Comparison of ENCODE assay signal across 8 cellular contexts in the genomic region with DNA sequence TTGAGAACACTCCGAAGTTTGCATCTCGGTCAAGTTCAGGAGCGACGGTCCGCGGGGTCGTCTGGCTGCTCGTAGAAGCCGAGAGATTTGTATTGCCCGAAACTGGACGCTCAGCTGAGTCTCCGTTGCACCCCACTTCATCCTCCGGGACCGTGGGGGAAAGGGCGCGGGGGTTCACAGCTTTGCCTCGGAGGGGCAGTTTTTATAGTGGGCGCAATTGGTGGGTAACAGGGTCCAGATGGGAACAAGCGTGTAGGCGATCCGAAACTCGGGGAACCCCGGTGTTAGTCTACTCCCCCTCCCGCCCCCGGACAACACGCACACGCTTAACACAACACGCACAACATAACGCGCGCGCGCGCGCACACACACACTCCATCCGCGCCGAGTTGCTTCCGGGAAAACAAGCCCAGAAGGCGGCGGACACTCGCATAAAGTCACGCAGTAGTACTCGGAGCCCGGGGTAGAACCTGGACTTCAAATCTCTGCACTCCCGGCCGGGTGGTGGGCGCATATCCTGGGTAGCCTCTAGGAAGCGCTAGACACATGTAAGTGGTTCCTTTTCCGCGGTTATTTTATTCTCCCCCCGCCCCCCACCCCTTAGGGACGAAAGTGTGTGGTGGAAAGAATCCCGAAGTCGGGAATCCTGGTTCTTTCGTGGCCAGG. TPM values are rescaled to one million over a fixed set of nuclear protein-coding genes. Genes with fewer than 3 reads are reported as not detected.
DNase-seq lines count a peak whose midpoint lies in the region; ATAC-seq and TF ChIP-seq lines count a peak whose summit lies in the region.

No MANE protein-coding gene starts in this region.

- peaks cover 44% of the 10 kb centered on the region for H3K27me3 Mint-ChIP-seq in neural crest cell (ENCODE audit: low read depth)
- H3K27me3 Mint-ChIP-seq in stimulated activated naive CD8-positive, alpha-beta T cell treated with anti-CD3 and anti-CD28 coated beads, Interleukin-15, Interleukin-2, amounts not matched to agents 100 ng/mL and 50 ng/mL, for 24 hours, result peaks cover 4% of the 10 kb centered on the region

- H3K9me3 Mint-ChIP-seq in neural crest cell, result no peaks in the 10 kb centered on the region
- H3K9me3 Mint-ChIP-seq in stimulated activated naive CD8-positive, alpha-beta T cell treated with anti-CD3 and anti-CD28 coated beads, Interleukin-15, Interleukin-2, amounts not matched to agents 100 ng/mL and 50 ng/mL, for 24 hours, result peaks cover 15% of the 10 kb centered on the region

- peak; percentile 75 for TF ChIP-seq CTCF in foreskin fibroblast (IDR thresholded peaks at IDR 0.05; ENCODE audit: low read depth, low read length)
- TF ChIP-seq CTCF in neural crest cell (conservative IDR thresholded peaks at IDR 0.05), result peak; percentile 68

- peak overlapping the region; percentile 95 for H3K4me3 Mint-ChIP-seq in neural crest cell
- H3K4me3 Mint-ChIP-seq in stimulated activated naive CD8-positive, alpha-beta T cell treated with anti-CD3 and anti-CD28 coated beads, Interleukin-15, Interleukin-2, amounts not matched to agents 100 ng/mL and 50 ng/mL, for 24 hours, result peak overlapping the region; percentile 88

- peak; percentile 53 to 60 for DNase-seq in Kasumi-1 (lab: John Stamatoyannopoulos, UW)
- DNase-seq in activated gamma-delta T cell treated with anti-CD3 and anti-CD28 coated beads, Interleukin-2, amount 50 U/mL, for 16 hours (ENCODE audit: low read depth), result peak; percentile 77
- peak; percentile 95 to 97 for DNase-seq in foreskin fibroblast
- DNase-seq in neural crest cell (ENCODE audit: low read depth, low spot score), result peak; percentile 47

- peaks cover 29% of the 10 kb centered on the region for H3K4me1 Mint-ChIP-seq in neural crest cell
- H3K4me1 Mint-ChIP-seq in stimulated activated naive CD8-positive, alpha-beta T cell treated with anti-CD3 and anti-CD28 coated beads, Interleukin-15, Interleukin-2, amounts not matched to agents 100 ng/mL and 50 ng/mL, for 24 hours (ENCODE audit: low read depth), result peaks cover 26% of the 10 kb centered on the region

- peak overlapping the region; percentile 98 for H3K27ac Mint-ChIP-seq in neural crest cell (ENCODE audit: unreplicated experiment)
- peak overlapping the region; percentile 89 for H3K27ac Mint-ChIP-seq in stimulated activated naive CD8-positive, alpha-beta T cell treated with anti-CD3 and anti-CD28 coated beads, Interleukin-15, Interleukin-2, amounts not matched to agents 100 ng/mL and 50 ng/mL, for 24 hours

- TF ChIP-seq POLR2A in Raji (IDR thresholded peaks at IDR 0.05; ENCODE audit: insufficient read depth, low read depth, low read length), result 0 out of 2 replicates have a peak, but pooled peaks have one; percentile 41

- H3K4me3 ChIP-seq in GM08714 (ENCODE audit: low read length) (peak overlapping the region; percentile 76), foreskin fibroblast (ENCODE audit: low read depth in 1 of 2, low read length in 2 of 2) (peak overlapping the region; percentile 73 to 81)

- peaks cover 4% of the 10 kb centered on the region for H3K36me3 Mint-ChIP-seq in neural crest cell (ENCODE audit: low read depth)
- H3K36me3 Mint-ChIP-seq in stimulated activated naive CD8-positive, alpha-beta T cell treated with anti-CD3 and anti-CD28 coated beads, Interleukin-15, Interleukin-2, amounts not matched to agents 100 ng/mL and 50 ng/mL, for 24 hours (ENCODE audit: low read depth), result peaks cover 38% of the 10 kb centered on the region

- ATAC-seq in GM18861 (IDR thresholded peaks at IDR 0.05; ENCODE audit: unreplicated experiment), result no peak

RNA-seq across cellular contexts. Expression of a gene that starts 1.0 kb away (rescaled TPM):
- 28.7 and 29.0 TPM in 2 replicates for total RNA-seq in neural crest cell
